Comparison of ENCODE assay signal across 8 cellular contexts in genomic region chrY:12661974-12662670, GRCh38. TPM values are rescaled to one million over a fixed set of nuclear protein-coding genes. Genes with fewer than 3 reads are reported as not detected.
DNase-seq lines count a peak whose midpoint lies in the region; TF ChIP-seq lines count a peak whose summit lies in the region.

No MANE protein-coding gene starts in this region.

- H3K9me2 ChIP-seq in OCI-LY1 (ENCODE audit: low read depth, low read length) (no peaks in the 10 kb centered on the region), neural cell (ENCODE audit: insufficient read depth, low read length) (no peaks in the 10 kb centered on the region)

- H3K9me3 ChIP-seq in OCI-LY1 (ENCODE audit: low read length) = no peaks in the 10 kb centered on the region
- no peaks in the 10 kb centered on the region for H3K9me3 ChIP-seq in neural cell (ENCODE audit: low read length)
- H3K9me3 ChIP-seq in neural progenitor cell (ENCODE audit: low read depth) = no peaks in the 10 kb centered on the region

- H3K27me3 Mint-ChIP-seq in neural progenitor cell (ENCODE audit: insufficient read depth, low read depth) = no peaks in the 10 kb centered on the region

- no peak overlapping the region for H3K4me3 Mint-ChIP-seq in neural progenitor cell

- no peaks in the 10 kb centered on the region for H3K4me1 Mint-ChIP-seq in neural progenitor cell

- H3K36me3 ChIP-seq in OCI-LY1 (ENCODE audit: insufficient read depth, low read length) = peaks cover 33% of the 10 kb centered on the region
- no peaks in the 10 kb centered on the region for H3K36me3 ChIP-seq in neural cell (ENCODE audit: insufficient read depth, low read length)
- no peaks in the 10 kb centered on the region for H3K36me3 ChIP-seq in neural progenitor cell

- H4K20me1 ChIP-seq in OCI-LY1 (ENCODE audit: insufficient read depth, low read length) (no peaks in the 10 kb centered on the region), neural cell (ENCODE audit: insufficient read depth) (no peaks in the 10 kb centered on the region), neural progenitor cell (ENCODE audit: low read depth) (no peaks in the 10 kb centered on the region)

- H3K36me3 Mint-ChIP-seq in neural progenitor cell = no peaks in the 10 kb centered on the region

- H3K79me2 ChIP-seq in OCI-LY1 (ENCODE audit: insufficient read depth, low read length) = peaks cover 17% of the 10 kb centered on the region
- peaks cover 33% of the 10 kb centered on the region for H3K79me2 ChIP-seq in neural cell (replicated peaks; ENCODE audit: insufficient read depth, low read length)
- H3K79me2 ChIP-seq in neural progenitor cell (ENCODE audit: low read depth) = no peaks in the 10 kb centered on the region

- no peak for TF ChIP-seq RAD21 in neural cell (conservative IDR thresholded peaks at IDR 0.05)

- H3K4me2 ChIP-seq in OCI-LY1 (ENCODE audit: low read length) = peak overlapping the region; percentile 68
- peak overlapping the region; percentile 48 for H3K4me2 ChIP-seq in neural cell (ENCODE audit: low read length)
- no peak overlapping the region for H3K4me2 ChIP-seq in neural progenitor cell

- TF ChIP-seq CTCF in OCI-LY1 (IDR thresholded peaks at IDR 0.05; ENCODE audit: low read length) (no peak), choroid plexus epithelial cell (conservative IDR thresholded peaks at IDR 0.05; ENCODE audit: low read depth, low read length) (no peak), neural cell (IDR thresholded peaks at IDR 0.05; ENCODE audit: poor library complexity, severe bottlenecking) (no peak), neural progenitor cell (IDR thresholded peaks at IDR 0.05) (no peak)

- H3F3A ChIP-seq in OCI-LY1 (ENCODE audit: insufficient read depth, low read length) (no peaks in the 10 kb centered on the region), neural cell (ENCODE audit: insufficient read depth, low read length, poor library complexity, severe bottlenecking) (peaks cover 6% of the 10 kb centered on the region), neural progenitor cell (ENCODE audit: low read depth) (no peaks in the 10 kb centered on the region)

- peak overlapping the region; percentile 99 for H3K4me3 ChIP-seq in OCI-LY1 (ENCODE audit: low read depth, low read length, poor library complexity, severe bottlenecking)
- H3K4me3 ChIP-seq in choroid plexus epithelial cell (ENCODE audit: low read depth, low read length) = peak overlapping the region; percentile 76
- peak overlapping the region; percentile 82 for H3K4me3 ChIP-seq in neural cell (ENCODE audit: low read length)
- no peak overlapping the region for H3K4me3 ChIP-seq in neural progenitor cell

- H3K27me3 ChIP-seq in OCI-LY1 (ENCODE audit: insufficient read depth, low read length) (no peaks in the 10 kb centered on the region), neural cell (ENCODE audit: insufficient read depth, low read depth, low read length) (no peaks in the 10 kb centered on the region), neural progenitor cell (no peaks in the 10 kb centered on the region)

- peaks cover 16% of the 10 kb centered on the region for H3K4me1 ChIP-seq in OCI-LY1 (ENCODE audit: insufficient read depth, low read length, severe bottlenecking)
- H3K4me1 ChIP-seq in neural progenitor cell = no peaks in the 10 kb centered on the region

- DNase-seq in NCI-H526 (lab: John Stamatoyannopoulos, UW) = peak; percentile 1 to 21
- DNase-seq in NCI-H526 treated with DMSO at 0.1 percent for 48 hours (lab: John Stamatoyannopoulos, UW) = no peak
- peak; percentile 82 for DNase-seq in choroid plexus epithelial cell (ENCODE audit: low read depth)
- DNase-seq in SHP77 (lab: John Stamatoyannopoulos, UW) = no peak
- DNase-seq in neural progenitor cell (ENCODE audit: low spot score) = no peak
- DNase-seq in DMS 273 (lab: John Stamatoyannopoulos, UW; ENCODE audit: unreplicated experiment) = no peak

- H2AFZ ChIP-seq in OCI-LY1 (ENCODE audit: low read length) = no peak overlapping the region
- H2AFZ ChIP-seq in neural cell (ENCODE audit: low read depth, low read length) = peak overlapping the region; percentile 76
- no peak overlapping the region for H2AFZ ChIP-seq in neural progenitor cell (replicated peaks)

- H3K9me3 Mint-ChIP-seq in neural progenitor cell = no peaks in the 10 kb centered on the region

- TF ChIP-seq EP300 in neural cell (conservative IDR thresholded peaks at IDR 0.05; ENCODE audit: poor library complexity, severe bottlenecking) = no peak

- peak overlapping the region; percentile 98 for H3K9ac ChIP-seq in OCI-LY1 (ENCODE audit: low read length)
- H3K9ac ChIP-seq in neural cell (ENCODE audit: low read length) = peak overlapping the region; percentile 93
- H3K9ac ChIP-seq in neural progenitor cell = no peak overlapping the region

- H3K27ac ChIP-seq in OCI-LY1 (ENCODE audit: low read depth, low read length, poor library complexity, severe bottlenecking) (peak overlapping the region; percentile 91), neural cell (ENCODE audit: low read length) (peak overlapping the region; percentile 95), neural progenitor cell (no peak overlapping the region)

- H3K27ac Mint-ChIP-seq in neural progenitor cell = no peak overlapping the region

TF ChIP-seq in neural cell, 6 proteins besides CTCF, POLR2A, EP300 and RAD21:
- no peak for TF ChIP-seq MXI1 (conservative IDR thresholded peaks at IDR 0.05; ENCODE audit: poor library complexity, severe bottlenecking)
- no peak for TF ChIP-seq EZH2 (IDR thresholded peaks at IDR 0.05; ENCODE audit: borderline replicate concordance, insufficient read depth, low read length, poor library complexity, severe bottlenecking)
- no peak for TF ChIP-seq POLR2AphosphoS5 (IDR thresholded peaks at IDR 0.05)
- TF ChIP-seq TAF1 (IDR thresholded peaks at IDR 0.05; ENCODE audit: low read depth) = no peak
- TF ChIP-seq SMC3 (conservative IDR thresholded peaks at IDR 0.05; ENCODE audit: poor library complexity) = no peak
- TF ChIP-seq REST (IDR thresholded peaks at IDR 0.05; ENCODE audit: borderline replicate concordance) = no peak

RNA-seq across cellular contexts. Expression of gene USP9Y, which starts 38.9 kb away (rescaled TPM):
- polyA plus RNA-seq in neural cell = 160 and 164 TPM in 2 replicates
- polyA minus RNA-seq in neural cell = 122 and 138 TPM in 2 replicates
- total RNA-seq in neural progenitor cell (ENCODE audit: low replicate concordance) = not detected in 2 replicates

Comparison
In these comparisons a context has a peak if more than half of its experiments do, and no peak if none do; other contexts are left out.
1. DNase-seq: peak in NCI-H526 (2 of 2) and choroid plexus epithelial cell (single experiment); none in NCI-H526 treated with DMSO at 0.1 percent for 48 hours (single experiment), SHP77 (0 of 2), neural progenitor cell (single experiment) and DMS 273 (single experiment).